In the genomic region with DNA sequence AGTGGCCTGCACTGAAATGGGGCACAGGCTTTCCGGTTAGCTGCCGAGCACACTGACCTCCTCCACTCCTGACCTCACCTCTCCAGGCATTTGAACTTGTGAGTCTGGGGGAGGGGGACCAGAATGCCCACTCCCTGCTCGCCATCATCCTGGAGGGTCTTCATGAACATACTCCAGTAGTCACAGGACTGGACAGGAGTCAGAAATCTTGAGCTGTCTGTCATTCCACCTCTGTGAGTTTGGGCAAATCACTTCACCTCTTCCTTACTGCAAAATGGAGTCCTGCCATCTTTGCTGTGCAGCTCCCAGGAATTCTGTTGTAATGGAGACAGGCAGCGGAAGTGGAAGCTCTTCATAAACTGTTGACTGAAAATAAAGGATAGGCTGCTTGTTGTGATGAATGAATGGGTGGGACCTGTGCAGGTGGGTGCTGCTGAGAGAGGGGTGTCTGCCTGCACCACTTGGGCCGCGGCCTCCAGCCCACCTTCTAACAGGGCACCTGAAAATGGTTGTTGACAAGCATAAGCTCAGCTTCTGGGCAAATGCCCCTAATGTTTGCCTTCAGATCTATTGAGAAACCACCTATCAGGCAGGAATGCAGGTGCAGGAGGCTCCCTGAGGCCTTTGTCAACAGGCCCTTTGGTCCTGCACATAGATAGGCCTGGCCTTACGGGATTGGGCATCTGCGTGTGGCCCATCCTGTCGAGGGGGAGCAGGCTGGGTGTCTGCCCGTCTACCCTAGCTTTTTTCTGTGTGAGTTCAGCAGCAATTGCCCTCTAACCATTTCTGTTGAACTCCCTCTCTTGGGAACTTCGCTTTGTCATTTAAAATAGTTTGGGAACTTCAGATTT, we compare ENCODE assay signal across 1 cellular context.
TF ChIP-seq lines count a peak whose summit lies in the region.

No MANE protein-coding gene starts in this region.

TF ChIP-seq in HepG2, 621 proteins besides CTCF, POLR2A, EP300 and RAD21 (continued from another document):
- TF ChIP-seq TMF1 (CRISPR knock-in tag; IDR thresholded peaks at IDR 0.05; ENCODE audit: low read depth): no peak; the same call in 1 of the 2 replicates
- peak; percentile 89; the same call in 1 of the 2 replicates for TF ChIP-seq EHMT2 (IDR thresholded peaks at IDR 0.05; ENCODE audit: borderline replicate concordance, low read depth, low read length)
- TF ChIP-seq JUNB (CRISPR knock-in tag; IDR thresholded peaks at IDR 0.05; ENCODE audit: borderline replicate concordance): no peak
- TF ChIP-seq NCOA2 (CRISPR knock-in tag; IDR thresholded peaks at IDR 0.05): peak; percentile 99
- TF ChIP-seq, protein P1, sequence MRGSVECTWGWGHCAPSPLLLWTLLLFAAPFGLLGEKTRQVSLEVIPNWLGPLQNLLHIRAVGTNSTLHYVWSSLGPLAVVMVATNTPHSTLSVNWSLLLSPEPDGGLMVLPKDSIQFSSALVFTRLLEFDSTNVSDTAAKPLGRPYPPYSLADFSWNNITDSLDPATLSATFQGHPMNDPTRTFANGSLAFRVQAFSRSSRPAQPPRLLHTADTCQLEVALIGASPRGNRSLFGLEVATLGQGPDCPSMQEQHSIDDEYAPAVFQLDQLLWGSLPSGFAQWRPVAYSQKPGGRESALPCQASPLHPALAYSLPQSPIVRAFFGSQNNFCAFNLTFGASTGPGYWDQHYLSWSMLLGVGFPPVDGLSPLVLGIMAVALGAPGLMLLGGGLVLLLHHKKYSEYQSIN (CRISPR knock-in tag; IDR thresholded peaks at IDR 0.05; ENCODE audit: borderline replicate concordance): no peak
- TF ChIP-seq, protein P2, sequence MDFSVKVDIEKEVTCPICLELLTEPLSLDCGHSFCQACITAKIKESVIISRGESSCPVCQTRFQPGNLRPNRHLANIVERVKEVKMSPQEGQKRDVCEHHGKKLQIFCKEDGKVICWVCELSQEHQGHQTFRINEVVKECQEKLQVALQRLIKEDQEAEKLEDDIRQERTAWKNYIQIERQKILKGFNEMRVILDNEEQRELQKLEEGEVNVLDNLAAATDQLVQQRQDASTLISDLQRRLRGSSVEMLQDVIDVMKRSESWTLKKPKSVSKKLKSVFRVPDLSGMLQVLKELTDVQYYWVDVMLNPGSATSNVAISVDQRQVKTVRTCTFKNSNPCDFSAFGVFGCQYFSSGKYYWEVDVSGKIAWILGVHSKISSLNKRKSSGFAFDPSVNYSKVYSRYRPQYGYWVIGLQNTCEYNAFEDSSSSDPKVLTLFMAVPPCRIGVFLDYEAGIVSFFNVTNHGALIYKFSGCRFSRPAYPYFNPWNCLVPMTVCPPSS (IDR thresholded peaks at IDR 0.05): no peak
- TF ChIP-seq GTF2F1 (IDR thresholded peaks at IDR 0.05; ENCODE audit: low read length): no peak
- no peak for TF ChIP-seq ZNF839 (CRISPR knock-in tag; IDR thresholded peaks at IDR 0.05; ENCODE audit: borderline replicate concordance)
- peak; percentile 90 for TF ChIP-seq ZFY (CRISPR knock-in tag; IDR thresholded peaks at IDR 0.05)
- TF ChIP-seq, protein P3, sequence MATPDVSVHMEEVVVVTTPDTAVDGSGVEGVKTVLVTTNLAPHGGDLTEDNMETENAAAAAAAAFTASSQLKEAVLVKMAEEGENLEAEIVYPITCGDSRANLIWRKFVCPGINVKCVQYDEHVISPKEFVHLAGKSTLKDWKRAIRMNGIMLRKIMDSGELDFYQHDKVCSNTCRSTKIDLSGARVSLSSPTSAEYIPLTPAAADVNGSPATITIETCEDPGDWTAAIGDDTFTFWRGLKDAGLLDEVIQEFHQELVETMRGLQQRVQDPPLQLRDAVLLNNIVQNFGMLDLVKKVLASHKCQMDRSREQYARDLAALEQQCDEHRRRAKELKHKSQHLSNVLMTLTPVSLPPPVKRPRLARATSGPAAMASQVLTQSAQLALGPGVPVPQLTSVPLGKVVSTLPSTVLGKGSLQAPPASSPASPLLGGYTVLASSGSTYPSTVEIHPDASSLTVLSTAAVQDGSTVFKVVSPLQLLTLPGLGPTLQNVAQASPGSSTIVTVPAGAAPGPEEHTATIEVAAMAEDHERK (CRISPR knock-in tag; IDR thresholded peaks at IDR 0.05; ENCODE audit: low read depth): no peak
- TF ChIP-seq ZNF572 (CRISPR knock-in tag; IDR thresholded peaks at IDR 0.05): no peak
- TF ChIP-seq ZNF138 (CRISPR knock-in tag; IDR thresholded peaks at IDR 0.05; ENCODE audit: low read depth): no peak
- peak; percentile 67 for TF ChIP-seq TBL1XR1 (IDR thresholded peaks at IDR 0.05; ENCODE audit: borderline replicate concordance, low read length, partially characterized antibody)
- peak; percentile 80 for TF ChIP-seq ZNF12 (CRISPR knock-in tag; IDR thresholded peaks at IDR 0.05)
- TF ChIP-seq, protein P4, sequence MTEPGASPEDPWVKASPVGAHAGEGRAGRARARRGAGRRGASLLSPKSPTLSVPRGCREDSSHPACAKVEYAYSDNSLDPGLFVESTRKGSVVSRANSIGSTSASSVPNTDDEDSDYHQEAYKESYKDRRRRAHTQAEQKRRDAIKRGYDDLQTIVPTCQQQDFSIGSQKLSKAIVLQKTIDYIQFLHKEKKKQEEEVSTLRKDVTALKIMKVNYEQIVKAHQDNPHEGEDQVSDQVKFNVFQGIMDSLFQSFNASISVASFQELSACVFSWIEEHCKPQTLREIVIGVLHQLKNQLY (CRISPR knock-in tag; IDR thresholded peaks at IDR 0.05): peak; percentile 95
- TF ChIP-seq KLF12 (CRISPR knock-in tag; IDR thresholded peaks at IDR 0.05; ENCODE audit: borderline replicate concordance): peak; percentile 66; the same call in 1 of the 2 replicates
- TF ChIP-seq CEBPB (IDR thresholded peaks at IDR 0.05; ENCODE audit: borderline replicate concordance, low read depth, low read length): peak; percentile 92
- TF ChIP-seq HOXA7 (CRISPR knock-in tag; IDR thresholded peaks at IDR 0.05): no peak
- TF ChIP-seq, protein P5, sequence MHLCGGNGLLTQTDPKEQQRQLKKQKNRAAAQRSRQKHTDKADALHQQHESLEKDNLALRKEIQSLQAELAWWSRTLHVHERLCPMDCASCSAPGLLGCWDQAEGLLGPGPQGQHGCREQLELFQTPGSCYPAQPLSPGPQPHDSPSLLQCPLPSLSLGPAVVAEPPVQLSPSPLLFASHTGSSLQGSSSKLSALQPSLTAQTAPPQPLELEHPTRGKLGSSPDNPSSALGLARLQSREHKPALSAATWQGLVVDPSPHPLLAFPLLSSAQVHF (CRISPR knock-in tag; IDR thresholded peaks at IDR 0.05): no peak
